ENCODE assay signal across 11 cellular contexts in genomic region chr4:63528592-63528991, GRCh38.
DNase-seq lines count a peak whose midpoint lies in the region; TF ChIP-seq lines count a peak whose summit lies in the region.
"Had no signal": no experiment of that assay in that cellular context is flagged by ENCODE, and none has a peak within 500 bp of the region (broad histone marks: within the 10 kb centered on the region; RNA-seq: fewer than 3 reads in every experiment).

No MANE protein-coding gene starts in this region.

- no peaks in the 10 kb centered on the region for H3K4me1 ChIP-seq in adipocyte (ENCODE audit: control insufficient read depth, insufficient read depth, low read length)
- H3K4me1 ChIP-seq: psoas muscle had no signal

- H3K9ac ChIP-seq in adipocyte (ENCODE audit: low read length) = no peak overlapping the region

- no peaks in the 10 kb centered on the region for H3K36me3 ChIP-seq in adipocyte (ENCODE audit: control insufficient read depth, insufficient read depth, low read length, severe bottlenecking)

- H3K4me3 ChIP-seq in adipocyte (ENCODE audit: low read length) = no peak overlapping the region
- H3K4me3 ChIP-seq in retinal pigment epithelial cell (ENCODE audit: low read length) = no peak overlapping the region
- H3K4me3 ChIP-seq: psoas muscle had no signal

- peak; percentile 4 for DNase-seq in NCI-H510A treated with DMSO at 0.1 percent for 48 hours (lab: John Stamatoyannopoulos, UW)
- DNase-seq in NCI-H510A (lab: John Stamatoyannopoulos, UW) = no peak
- peak; percentile 46 for DNase-seq in NCI-H1092 treated with DMSO at 0.1 percent for 48 hours (lab: John Stamatoyannopoulos, UW)
- DNase-seq in adipocyte (ENCODE audit: low read depth) = peak; percentile 3
- no peak for DNase-seq in retinal pigment epithelial cell (ENCODE audit: low read depth)
- DNase-seq in mucosa of gallbladder (ENCODE audit: low spot score) = no peak
- no peak for DNase-seq in mesenteric fat pad (ENCODE audit: low spot score)
- DNase-seq in DMS79 treated with DMSO at 0.1 percent for 48 hours (lab: John Stamatoyannopoulos, UW) = no peak
- DNase-seq: dermis blood vessel endothelial cell, immature natural killer cell, psoas muscle had no signal

- TF ChIP-seq CTCF in retinal pigment epithelial cell (conservative IDR thresholded peaks at IDR 0.05; ENCODE audit: low read depth, low read length) = peak; percentile 45

- no peaks in the 10 kb centered on the region for H3K27me3 ChIP-seq in adipocyte (replicated peaks; ENCODE audit: control insufficient read depth, insufficient read depth, low read length)

- H3K9me3 ChIP-seq in adipocyte (ENCODE audit: control insufficient read depth, low read length) = no peaks in the 10 kb centered on the region
- H3K9me3 ChIP-seq: psoas muscle had no signal

Comparison
In these comparisons a context has a peak if more than half of its experiments do, and no peak if none do; other contexts are left out.
1. DNase-seq: peak in NCI-H510A treated with DMSO at 0.1 percent for 48 hours (single experiment), NCI-H1092 treated with DMSO at 0.1 percent for 48 hours (single experiment) and adipocyte (single experiment); none in NCI-H510A (single experiment), retinal pigment epithelial cell (single experiment), mucosa of gallbladder (single experiment), mesenteric fat pad (single experiment) and DMS79 treated with DMSO at 0.1 percent for 48 hours (single experiment).